ENCODE assay signal across 31 cellular contexts in the genomic region with DNA sequence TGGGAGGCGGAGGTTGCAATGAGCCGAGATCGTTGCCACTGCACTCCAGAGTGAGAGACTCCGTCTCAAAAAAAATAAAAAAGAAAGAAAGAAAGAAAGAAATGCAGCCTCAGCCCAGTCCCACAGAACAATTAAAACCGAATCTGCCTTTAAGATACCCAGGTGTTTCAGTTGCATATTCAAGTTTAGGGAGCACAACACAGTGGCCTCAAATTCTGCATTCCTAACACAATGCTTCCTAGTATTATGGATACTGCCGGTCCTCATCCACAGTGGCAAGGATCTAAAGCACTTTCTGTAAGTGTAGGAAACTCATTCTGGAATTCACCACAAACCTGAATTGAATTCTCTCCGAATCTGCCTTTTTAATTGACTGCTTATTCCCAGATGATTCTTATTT.
"Had no signal": no experiment of that assay in that cellular context is flagged by ENCODE, and none has a peak within 500 bp of the region (broad histone marks: within the 10 kb centered on the region; RNA-seq: fewer than 3 reads in every experiment).

No MANE protein-coding gene starts in this region.

- H3K36me3 Mint-ChIP-seq: activated CD4-positive, alpha-beta memory T cell treated with anti-CD3 and anti-CD28 coated beads for 36 hours; activated CD8-positive, alpha-beta memory T cell treated with anti-CD3 and anti-CD28 coated beads, Interleukin-2, amount 10 ng/mL, durations not matched to agents 7 days and 5 days; activated naive CD4-positive, alpha-beta T cell treated with anti-CD3 and anti-CD28 coated beads, Interleukin-2, amount 50 U/mL, for 24 hours had no signal

- H3K27ac ChIP-seq: adrenal gland, body of pancreas, epithelial cell of prostate, esophagus squamous epithelium, gastroesophageal sphincter, heart right ventricle, WERI-Rb-1 had no signal

- H3K4me1 ChIP-seq: adrenal gland, body of pancreas, esophagus squamous epithelium, gastroesophageal sphincter had no signal

- H3K4me3 ChIP-seq: adrenal gland, body of pancreas, esophagus squamous epithelium, gastroesophageal sphincter, heart right ventricle had no signal

- H3K9me3 ChIP-seq: adrenal gland, body of pancreas, esophagus squamous epithelium, gastroesophageal sphincter had no signal

- H3K27me3 ChIP-seq: adrenal gland, body of pancreas, esophagus squamous epithelium, gastroesophageal sphincter had no signal

- H3K4me1 Mint-ChIP-seq: activated CD4-positive, alpha-beta T cell treated with anti-CD3 and anti-CD28 coated beads for 36 hours; activated CD4-positive, alpha-beta T cell treated with anti-CD3 and anti-CD28 coated beads, Interleukin-2, amount 10 ng/mL, durations not matched to agents 24 days and 14 days; activated CD8-positive, alpha-beta memory T cell treated with anti-CD3 and anti-CD28 coated beads, Interleukin-2, amount 10 ng/mL, durations not matched to agents 7 days and 5 days; activated naive CD4-positive, alpha-beta T cell treated with anti-CD3 and anti-CD28 coated beads, Interleukin-2, amount 50 U/mL, for 24 hours; activated naive CD8-positive, alpha-beta T cell treated with anti-CD3 and anti-CD28 coated beads for 36 hours; activated naive CD8-positive, alpha-beta T cell treated with anti-CD3 and anti-CD28 coated beads, Interleukin-2, amount 50 U/mL, for 24 hours had no signal

- H3K4me3 Mint-ChIP-seq: activated CD4-positive, alpha-beta memory T cell treated with anti-CD3 and anti-CD28 coated beads for 36 hours; activated CD4-positive, alpha-beta T cell treated with anti-CD3 and anti-CD28 coated beads for 36 hours; activated CD4-positive, alpha-beta T cell treated with anti-CD3 and anti-CD28 coated beads, Interleukin-2, amount 10 ng/mL, durations not matched to agents 24 days and 14 days; activated CD8-positive, alpha-beta memory T cell treated with anti-CD3 and anti-CD28 coated beads, Interleukin-2, amount 10 ng/mL, durations not matched to agents 7 days and 5 days; activated CD8-positive, alpha-beta T cell treated with anti-CD3 and anti-CD28 coated beads, Interleukin-2, amount 10 ng/mL, durations not matched to agents 7 days and 5 days; activated naive CD4-positive, alpha-beta T cell treated with anti-CD3 and anti-CD28 coated beads for 36 hours; activated naive CD4-positive, alpha-beta T cell treated with anti-CD3 and anti-CD28 coated beads, Interleukin-2, amount 50 U/mL, for 24 hours; activated naive CD8-positive, alpha-beta T cell treated with anti-CD3 and anti-CD28 coated beads for 36 hours; activated naive CD8-positive, alpha-beta T cell treated with anti-CD3 and anti-CD28 coated beads, Interleukin-2, amount 50 U/mL, for 24 hours; activated T-helper 1 cell treated with anti-CD3 and anti-CD28 coated beads, Interleukin-12 subunit alpha, Interleukin-12 subunit beta, Interleukin-2, Interleukin-4 antibody, amounts not matched to agents 30 ng/mL and 10 ng/mL and 1 ng/mL, durations not matched to agents 14 hours and 24 hours and 36 hours; T-helper 1 cell treated with Interleukin-12 subunit alpha and Interleukin-12 subunit beta and Interleukin-4 antibody, amounts not matched to agents 30 μg/mL and 1 μg/mL, for 36 hours had no signal

- DNase-seq: activated CD4-positive, alpha-beta memory T cell treated with anti-CD3 and anti-CD28 coated beads for 36 hours; activated CD4-positive, alpha-beta T cell treated with anti-CD3 and anti-CD28 coated beads for 36 hours; activated CD4-positive, alpha-beta T cell treated with anti-CD3 and anti-CD28 coated beads, Interleukin-2, amount 10 ng/mL, durations not matched to agents 24 days and 14 days; activated CD4-positive, CD25-positive, alpha-beta regulatory T cell; activated CD4-positive, CD25-positive, alpha-beta regulatory T cell treated with anti-CD3 and anti-CD28 coated beads, Interleukin-2, amount 50 U/mL, for 72 hours; activated CD8-positive, alpha-beta memory T cell treated with anti-CD3 and anti-CD28 coated beads, Interleukin-2, amount 10 ng/mL, durations not matched to agents 7 days and 5 days; activated CD8-positive, alpha-beta memory T cell treated with anti-CD3 and anti-CD28 coated beads, Interleukin-2, amount 50 U/mL, for 4 hours; activated CD8-positive, alpha-beta T cell treated with anti-CD3 and anti-CD28 coated beads, Interleukin-2, amount 10 ng/mL, durations not matched to agents 7 days and 5 days; activated effector memory CD4-positive, alpha-beta T cell treated with anti-CD3 and anti-CD28 coated beads, Interleukin-2, amount 50 U/mL, for 16 hours; activated naive CD4-positive, alpha-beta T cell treated with anti-CD3 and anti-CD28 coated beads for 36 hours; activated naive CD8-positive, alpha-beta T cell treated with anti-CD3 and anti-CD28 coated beads for 36 hours; activated naive CD8-positive, alpha-beta T cell treated with anti-CD3 and anti-CD28 coated beads, Interleukin-2, amount 50 U/mL, for 24 hours; activated T-cell treated with anti-CD3 and anti-CD28 coated beads, Interleukin-2, amount 50 U/mL, for 1 hour; activated T-cell treated with anti-CD3 and anti-CD28 coated beads, Interleukin-2, amount 50 U/mL, for 48 hours; adrenal gland; amygdala; aorta; body of pancreas; caudate nucleus; effector CD8-positive, alpha-beta T cell; esophagus squamous epithelium; foreskin melanocyte; heart right ventricle; T1000; WERI-Rb-1 had no signal

- H3K36me3 ChIP-seq: adrenal gland had no signal

- H3K9me3 Mint-ChIP-seq: activated naive CD4-positive, alpha-beta T cell treated with anti-CD3 and anti-CD28 coated beads, Interleukin-2, amount 50 U/mL, for 24 hours; activated naive CD8-positive, alpha-beta T cell treated with anti-CD3 and anti-CD28 coated beads, Interleukin-2, amount 50 U/mL, for 24 hours; activated T-helper 1 cell treated with anti-CD3 and anti-CD28 coated beads, Interleukin-12 subunit alpha, Interleukin-12 subunit beta, Interleukin-2, Interleukin-4 antibody, amounts not matched to agents 30 ng/mL and 10 ng/mL and 1 ng/mL, durations not matched to agents 14 hours and 24 hours and 36 hours; activated T-helper 2 cell treated with anti-CD3 and anti-CD28 coated beads, Interferon-gamma antibody, Interleukin-2, Interleukin-4, amounts not matched to agents 10 μg/mL and 5 μg/mL and 100 μg/mL, durations not matched to agents 14 hours and 24 hours and 36 hours; T-helper 1 cell treated with Interleukin-12 subunit alpha and Interleukin-12 subunit beta and Interleukin-4 antibody, amounts not matched to agents 30 μg/mL and 1 μg/mL, for 36 hours had no signal

- H3K27ac Mint-ChIP-seq: activated CD4-positive, alpha-beta memory T cell treated with anti-CD3 and anti-CD28 coated beads for 36 hours; activated CD4-positive, alpha-beta T cell treated with anti-CD3 and anti-CD28 coated beads for 36 hours; activated CD4-positive, alpha-beta T cell treated with anti-CD3 and anti-CD28 coated beads, Interleukin-2, amount 10 ng/mL, durations not matched to agents 24 days and 14 days; activated CD8-positive, alpha-beta memory T cell treated with anti-CD3 and anti-CD28 coated beads, Interleukin-2, amount 10 ng/mL, durations not matched to agents 7 days and 5 days; activated CD8-positive, alpha-beta T cell treated with anti-CD3 and anti-CD28 coated beads, Interleukin-2, amount 10 ng/mL, durations not matched to agents 7 days and 5 days; activated naive CD4-positive, alpha-beta T cell treated with anti-CD3 and anti-CD28 coated beads for 36 hours; activated naive CD4-positive, alpha-beta T cell treated with anti-CD3 and anti-CD28 coated beads, Interleukin-2, amount 50 U/mL, for 24 hours; activated naive CD8-positive, alpha-beta T cell treated with anti-CD3 and anti-CD28 coated beads for 36 hours; activated naive CD8-positive, alpha-beta T cell treated with anti-CD3 and anti-CD28 coated beads, Interleukin-2, amount 50 U/mL, for 24 hours; activated T-helper 1 cell treated with anti-CD3 and anti-CD28 coated beads, Interleukin-12 subunit alpha, Interleukin-12 subunit beta, Interleukin-2, Interleukin-4 antibody, amounts not matched to agents 30 ng/mL and 10 ng/mL and 1 ng/mL, durations not matched to agents 14 hours and 24 hours and 36 hours; activated T-helper 2 cell treated with anti-CD3 and anti-CD28 coated beads, Interferon-gamma antibody, Interleukin-2, Interleukin-4, amounts not matched to agents 10 μg/mL and 5 μg/mL and 100 μg/mL, durations not matched to agents 14 hours and 24 hours and 36 hours; T-helper 1 cell treated with Interleukin-12 subunit alpha and Interleukin-12 subunit beta and Interleukin-4 antibody, amounts not matched to agents 30 μg/mL and 1 μg/mL, for 36 hours had no signal

- H3K27me3 Mint-ChIP-seq: activated CD4-positive, alpha-beta T cell treated with anti-CD3 and anti-CD28 coated beads for 36 hours; activated CD4-positive, alpha-beta T cell treated with anti-CD3 and anti-CD28 coated beads, Interleukin-2, amount 10 ng/mL, durations not matched to agents 24 days and 14 days; activated CD8-positive, alpha-beta memory T cell treated with anti-CD3 and anti-CD28 coated beads, Interleukin-2, amount 10 ng/mL, durations not matched to agents 7 days and 5 days; activated naive CD4-positive, alpha-beta T cell treated with anti-CD3 and anti-CD28 coated beads, Interleukin-2, amount 50 U/mL, for 24 hours; activated naive CD8-positive, alpha-beta T cell treated with anti-CD3 and anti-CD28 coated beads, Interleukin-2, amount 50 U/mL, for 24 hours had no signal
